ENCODE assay signal across 8 cellular contexts in genomic region chr19:6125571-6125989, GRCh38. TPM values are rescaled to one million over a fixed set of nuclear protein-coding genes. Genes with fewer than 3 reads are reported as not detected.
A peak's percentile ranks its signal among the peaks of the same experiment; 100 is the strongest.
DNase-seq lines count a peak whose midpoint lies in the region; ATAC-seq and TF ChIP-seq lines count a peak whose summit lies in the region.

No MANE protein-coding gene starts in this region.

- H3K27me3 Mint-ChIP-seq in neural crest cell (ENCODE audit: low read depth): peaks cover 2% of the 10 kb centered on the region

- H3K36me3 Mint-ChIP-seq in neural crest cell (ENCODE audit: low read depth): peaks cover 7% of the 10 kb centered on the region

- peaks cover 6% of the 10 kb centered on the region for H3K9me3 Mint-ChIP-seq in neural crest cell

- no peak for ATAC-seq in GM21526 (IDR thresholded peaks at IDR 0.05; ENCODE audit: low FRiP score, unreplicated experiment)

- H3K4me1 ChIP-seq in KMS-11 (ENCODE audit: low read depth, poor library complexity, severe bottlenecking): no peaks in the 10 kb centered on the region
- H3K4me1 ChIP-seq in OCI-LY7 (ENCODE audit: insufficient read depth, low read length, poor library complexity, severe bottlenecking): no peaks in the 10 kb centered on the region
- no peaks in the 10 kb centered on the region for H3K4me1 ChIP-seq in fibroblast of lung (ENCODE audit: control insufficient read depth, extremely low read depth, insufficient read depth, low read length)
- H3K4me1 ChIP-seq in tibial nerve: no peaks in the 10 kb centered on the region

- no peaks in the 10 kb centered on the region for H3K9me2 ChIP-seq in OCI-LY7 (ENCODE audit: insufficient read depth, low read length)

- no peak overlapping the region for H3K4me3 ChIP-seq in KMS-11 (IDR thresholded peaks at IDR 0.05; ENCODE audit: insufficient read depth, low read depth, low read length)
- no peak overlapping the region for H3K4me3 ChIP-seq in OCI-LY7 (ENCODE audit: low read depth, low read length, poor library complexity, severe bottlenecking)
- no peak overlapping the region for H3K4me3 ChIP-seq in fibroblast of lung (replicated peaks in 1 of 4; ENCODE audit: control extremely low read depth in 1 of 4, insufficient read depth in 1 of 4, low read depth in 3 of 4, low read length in 4 of 4)
- H3K4me3 ChIP-seq in tibial nerve: no peak overlapping the region

- H3K79me2 ChIP-seq in KMS-11 (ENCODE audit: insufficient read depth, low read depth) (no peaks in the 10 kb centered on the region), OCI-LY7 (ENCODE audit: insufficient read depth, low read depth, low read length) (no peaks in the 10 kb centered on the region), fibroblast of lung (ENCODE audit: control insufficient read depth, insufficient read depth, low read length) (no peaks in the 10 kb centered on the region)

- H3K4me1 Mint-ChIP-seq in neural crest cell: peaks cover 5% of the 10 kb centered on the region

- H3K27me3 ChIP-seq in KMS-11 (ENCODE audit: insufficient read depth, low read depth) (no peaks in the 10 kb centered on the region), fibroblast of lung (ENCODE audit: control insufficient read depth, insufficient read depth, low read length) (no peaks in the 10 kb centered on the region), tibial nerve (no peaks in the 10 kb centered on the region)

- intact Hi-C loops in OCI-LY7 (cut with micrococcal nuclease; ENCODE audit: unreplicated experiment): loop anchor here (1.0 kb wide), 1 partner anchor 76 kb away; no protein-coding TSS in a partner anchor

- H2AFZ ChIP-seq in KMS-11 (ENCODE audit: low read depth): no peak overlapping the region
- no peak overlapping the region for H2AFZ ChIP-seq in OCI-LY7 (ENCODE audit: low read length)
- H2AFZ ChIP-seq in fibroblast of lung (ENCODE audit: low read length): no peak overlapping the region

- H3K27ac ChIP-seq in KMS-11 (no peak overlapping the region), OCI-LY7 (ENCODE audit: low read depth, low read length, poor library complexity, severe bottlenecking) (no peak overlapping the region), fibroblast of lung (ENCODE audit: insufficient read depth, low read length) (no peak overlapping the region), tibial nerve (no peak overlapping the region)

- POLR2A ChIA-PET in OCI-LY7 (lab: Charles Lee): interaction anchor here (0.5 kb wide), 1 partner anchor 19 kb away, joined by 3 read pairs; no protein-coding TSS in a partner anchor

- TF ChIP-seq CTCF in KMS-11 (conservative IDR thresholded peaks at IDR 0.05; ENCODE audit: low read depth, low read length) (peak; percentile 89), OCI-LY7 (conservative IDR thresholded peaks at IDR 0.05; ENCODE audit: low read length) (peak; percentile 94), fibroblast of lung (conservative IDR thresholded peaks at IDR 0.05 in 1 of 2, IDR thresholded peaks at IDR 0.05 in 1 of 2; ENCODE audit: low read depth in 1 of 2, low read length in 2 of 2) (peak; percentile 97 to 99), neural crest cell (conservative IDR thresholded peaks at IDR 0.05) (peak; percentile 83), tibial nerve (IDR thresholded peaks at IDR 0.05) (peak; percentile 71 to 87 (median 82))

- TF ChIP-seq POLR2A in tibial nerve (IDR thresholded peaks at IDR 0.05): no peak

- DNase-seq in DMS 273 treated with DMSO at 0.1 percent for 48 hours (lab: John Stamatoyannopoulos, UW) (peak; percentile 65), OCI-LY7 (ENCODE audit: low spot score) (peak; percentile 85), activated T-cell treated with anti-CD3 and anti-CD28 coated beads for 1 hour (ENCODE audit: low read depth) (peak; percentile 36), fibroblast of lung (ENCODE audit: low read depth in 2 of 2) (peak; percentile 65 to 67), neural crest cell (ENCODE audit: low read depth, low spot score) (no peak), tibial nerve (ENCODE audit: low spot score in 2 of 2) (peak in 1 of 2 donors; percentile 41)

- no peak overlapping the region for H3K4me3 Mint-ChIP-seq in neural crest cell

- no TSS peak for BruUV-seq in OCI-LY7 (replicated peaks; lab: Mats Ljungman, UMichigan)

- H3K9ac ChIP-seq in KMS-11 (no peak overlapping the region), fibroblast of lung (ENCODE audit: insufficient read depth, low read length) (no peak overlapping the region)

- peaks cover 7% of the 10 kb centered on the region; the same call in 1 of the 2 replicates for H3K9me3 ChIP-seq in OCI-LY7 (ENCODE audit: low read length)
- no peaks in the 10 kb centered on the region for H3K9me3 ChIP-seq in fibroblast of lung (ENCODE audit: control insufficient read depth, insufficient read depth, low read depth, low read length)
- H3K9me3 ChIP-seq in tibial nerve: peaks cover 0 to 23% (median 3%) of the 10 kb centered on the region in 4 donors

- peak in 1 of 2 donors; percentile 7 for TF ChIP-seq EP300 in tibial nerve (IDR thresholded peaks at IDR 0.05)

- no peaks in the 10 kb centered on the region for H4K20me1 ChIP-seq in KMS-11 (ENCODE audit: insufficient read depth)
- no peaks in the 10 kb centered on the region for H4K20me1 ChIP-seq in OCI-LY7 (ENCODE audit: insufficient read depth, low read length)
- no peaks in the 10 kb centered on the region for H4K20me1 ChIP-seq in fibroblast of lung (ENCODE audit: control insufficient read depth, extremely low read depth, insufficient read depth, low read length)

- CTCF ChIA-PET in OCI-LY7 (lab: Charles Lee; ENCODE audit: unreplicated experiment): interaction anchor here (0.6 to 1.0 kb wide), 3 partner anchors 21 to 108 kb away, joined by 3 to 4 read pairs (median 3); no protein-coding TSS in a partner anchor

- WGBS in tibial nerve, 2 donors: 35 to 36% methylated on average over 6 of the region's 6 CpGs

- no peak overlapping the region for H3K27ac Mint-ChIP-seq in neural crest cell (ENCODE audit: unreplicated experiment)

- no peaks in the 10 kb centered on the region for H3K36me3 ChIP-seq in KMS-11 (ENCODE audit: insufficient read depth)
- H3K36me3 ChIP-seq in OCI-LY7 (ENCODE audit: insufficient read depth, low read length): no peaks in the 10 kb centered on the region
- no peaks in the 10 kb centered on the region for H3K36me3 ChIP-seq in fibroblast of lung (ENCODE audit: control insufficient read depth, insufficient read depth, low read length)
- no peaks in the 10 kb centered on the region for H3K36me3 ChIP-seq in tibial nerve

- H3K4me2 ChIP-seq in KMS-11: no peak overlapping the region
- no peak overlapping the region for H3K4me2 ChIP-seq in OCI-LY7 (ENCODE audit: low read length)
- no peak overlapping the region for H3K4me2 ChIP-seq in fibroblast of lung (ENCODE audit: extremely low read depth, insufficient read depth, low read length)

RNA-seq across cellular contexts. Expression of gene ACSBG2, which starts 9.9 kb away (rescaled TPM):
- total RNA-seq in OCI-LY7 (2014; rRNA removed; shearing (Covaris generic)): not detected in 2 replicates
- not detected in 2 replicates for total RNA-seq in OCI-LY7 (2022)
- total RNA-seq in fibroblast of lung: not detected in 2 replicates
- not detected in 2 replicates for polyA plus RNA-seq in fibroblast of lung
- polyA plus RNA-seq in fibroblast of lung (2012): not detected in 2 replicates
- not detected in 2 replicates for polyA minus RNA-seq in fibroblast of lung (ENCODE audit: low replicate concordance)
- total RNA-seq in neural crest cell: not detected in 2 replicates
- not detected for total RNA-seq in tibial nerve

RNA-seq across cellular contexts. Expression of gene RFX2, which starts 15.3 kb away (rescaled TPM):
- total RNA-seq in OCI-LY7 (2014; rRNA removed; shearing (Covaris generic)): 11.8 and 13.7 TPM in 2 replicates
- total RNA-seq in OCI-LY7 (2022): 11.0 and 12.1 TPM in 2 replicates
- 5.9 and 9.6 TPM in 2 replicates for total RNA-seq in fibroblast of lung
- 2.5 and 4.4 TPM in 2 replicates for polyA plus RNA-seq in fibroblast of lung
- 3.6 and 4.7 TPM in 2 replicates for polyA plus RNA-seq in fibroblast of lung (2012)
- 21.3 and 23.8 TPM in 2 replicates for polyA minus RNA-seq in fibroblast of lung (ENCODE audit: low replicate concordance)
- 17.2 and 19.2 TPM in 2 replicates for total RNA-seq in neural crest cell
- total RNA-seq in tibial nerve: 10 to 100 TPM; 12.6 to 17.3 (median 15.0) TPM
